In genomic region chr6:93163146-93163545, GRCh38 we compare ENCODE assay signal across 25 cellular contexts.
"Had no signal": no experiment of that assay in that cellular context is flagged by ENCODE, and none has a peak within 500 bp of the region (broad histone marks: within the 10 kb centered on the region; RNA-seq: fewer than 3 reads in every experiment).

No MANE protein-coding gene starts in this region.

- H3K27me3 ChIP-seq: body of pancreas, cardiac muscle cell, gastroesophageal sphincter, neutrophil, ovary, thyroid gland had no signal

- H3K4me1 ChIP-seq: body of pancreas, gastroesophageal sphincter, left ventricle myocardium inferior, prostate gland, thyroid gland had no signal

- ATAC-seq: activated CD4-positive, alpha-beta T cell treated with anti-CD3 and anti-CD28 coated beads for 36 hours; activated T-cell treated with anti-CD3 and anti-CD28 coated beads, Interleukin-2, amount 50 U/mL, for 72 hours; body of pancreas; gastroesophageal sphincter; natural killer cell treated with Interleukin-12 subunit alpha and Interleukin-12 subunit beta and Interleukin-15 and Interleukin-18, amount 100 ng/mL, for 72 hours; stimulated activated naive CD8-positive, alpha-beta T cell treated with anti-CD3 and anti-CD28 coated beads, Interleukin-15, Interleukin-2, amounts not matched to agents 100 U/mL and 50 U/mL, for 24 hours had no signal

- H3K36me3 ChIP-seq: cardiac muscle cell, gastroesophageal sphincter, left ventricle myocardium inferior, neutrophil, ovary, prostate gland, thyroid gland had no signal

- H3K9me3 ChIP-seq: body of pancreas, neutrophil, ovary, prostate gland, thyroid gland had no signal

- H3K27ac ChIP-seq: body of pancreas, cardiac muscle cell, epithelial cell of prostate, gastroesophageal sphincter, left ventricle myocardium inferior, neutrophil, ovary, prostate gland, thyroid gland had no signal

- H3K4me3 ChIP-seq: body of pancreas, cardiac muscle cell, gastroesophageal sphincter, left ventricle myocardium inferior, ovary, prostate gland, thyroid gland had no signal

- DNase-seq: activated B cell treated with CpG ODN at 0.5 μM for 24 hours; activated CD4-positive, alpha-beta memory T cell treated with anti-CD3 and anti-CD28 coated beads for 36 hours; activated CD4-positive, alpha-beta T cell treated with anti-CD3 and anti-CD28 coated beads for 36 hours; activated effector memory CD4-positive, alpha-beta T cell treated with Interleukin-2 at 50 U/mL for 16 hours; activated naive CD4-positive, alpha-beta T cell treated with anti-CD3 and anti-CD28 coated beads, Interleukin-2, amount 10 ng/mL, durations not matched to agents 7 days and 5 days; activated T-cell treated with anti-CD3 and anti-CD28 coated beads, Interleukin-2, amount 50 U/mL, for 72 hours; amygdala; body of pancreas; head of caudate nucleus; hypothalamus; left ventricle myocardium inferior; mammary epithelial cell; midbrain; ovary; stimulated activated CD4-positive, alpha-beta T cell treated with anti-CD3 and anti-CD28 coated beads, Interleukin-4, amount 100 ng/mL, for 4 hours; stimulated activated naive CD8-positive, alpha-beta T cell treated with anti-CD3 and anti-CD28 coated beads, Interleukin-15, Interleukin-2, amounts not matched to agents 100 U/mL and 50 U/mL, for 24 hours; substantia nigra; T1000; thyroid gland had no signal
